8 cellular contexts compared by ENCODE assay signal in the genomic region with DNA sequence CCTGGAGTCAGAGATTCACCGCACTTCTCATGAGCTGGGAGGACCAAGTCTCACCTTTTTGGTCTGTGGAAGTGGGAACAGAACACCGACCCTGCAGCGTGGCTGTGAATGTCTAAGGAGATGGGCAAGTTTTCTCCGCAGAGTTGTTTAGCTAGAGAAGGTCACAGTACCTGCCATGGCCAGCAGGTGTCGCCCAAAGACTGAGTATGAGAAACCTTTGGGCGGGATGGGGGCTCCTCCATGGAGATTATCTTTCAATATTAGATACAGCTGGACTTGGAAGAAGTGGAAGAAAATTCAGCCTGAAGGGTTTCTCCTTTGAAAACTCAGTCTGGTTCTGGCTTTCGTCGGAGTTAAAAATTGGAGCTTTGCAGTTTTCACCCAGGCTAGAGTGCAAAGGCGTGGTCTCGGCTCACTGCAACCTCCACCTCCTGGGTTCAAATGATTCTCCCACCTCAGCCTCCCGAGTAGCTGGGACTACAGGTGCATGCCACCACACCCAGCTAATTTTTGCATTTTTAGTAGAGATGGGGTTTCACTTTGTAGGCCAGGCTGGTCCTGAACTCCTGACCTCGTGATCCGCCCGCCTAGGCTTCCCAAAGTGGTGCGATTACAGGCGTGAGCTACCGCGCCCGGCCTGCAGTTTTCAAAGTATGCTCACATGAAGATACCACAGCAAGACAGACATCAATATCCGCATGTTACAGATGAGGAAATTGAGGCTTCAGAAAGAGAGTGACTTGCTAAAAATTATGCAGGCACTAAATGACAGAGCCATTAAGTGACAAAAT. TPM values are rescaled to one million over a fixed set of nuclear protein-coding genes. Genes with fewer than 3 reads are reported as not detected.
DNase-seq lines count a peak whose midpoint lies in the region; ATAC-seq and TF ChIP-seq lines count a peak whose summit lies in the region.

No MANE protein-coding gene starts in this region.

- peak; percentile 86 for TF ChIP-seq RAD21 in IMR-90 (IDR thresholded peaks at IDR 0.05; ENCODE audit: low read length)
- TF ChIP-seq RAD21 in SK-N-SH (IDR thresholded peaks at IDR 0.05; ENCODE audit: low read length): peak; percentile 84

- no peak overlapping the region for H3K4me3 Mint-ChIP-seq in activated naive CD4-positive, alpha-beta T cell treated with anti-CD3 and anti-CD28 coated beads, Interleukin-2, amount 10 ng/mL, durations not matched to agents 7 days and 5 days

- no TSS peak for BruUV-seq in IMR-90 (replicated peaks; lab: Mats Ljungman, UMichigan)

- peak; percentile 32 for DNase-seq in DMS53 treated with DMSO at 0.1 percent for 48 hours (lab: John Stamatoyannopoulos, UW; ENCODE audit: unreplicated experiment)
- DNase-seq in IMR-90: peak; percentile 51
- DNase-seq in SK-N-SH: peak; percentile 79
- peak; percentile 83 for DNase-seq in activated naive CD4-positive, alpha-beta T cell treated with anti-CD3 and anti-CD28 coated beads, Interleukin-2, amount 10 ng/mL, durations not matched to agents 7 days and 5 days
- peak; percentile 22 for DNase-seq in glomerular endothelial cell (ENCODE audit: extremely low read depth, low read depth, low spot score)
- DNase-seq in trophoblast cell: peak; percentile 49 to 82
- DNase-seq in aorta: peak; percentile 83 to 92

- H3K4ac ChIP-seq in IMR-90 (ENCODE audit: low read depth, low read length) (no peak overlapping the region), trophoblast cell (ENCODE audit: low read depth, low read length) (no peak overlapping the region)

- no peak overlapping the region for H4K91ac ChIP-seq in IMR-90 (ENCODE audit: insufficient read depth, low read depth, low read length)
- H4K91ac ChIP-seq in trophoblast cell (ENCODE audit: low read depth, low read length): no peak overlapping the region

- in situ Hi-C loops in IMR-90 (cut with MboI; ENCODE audit: low sequenced_read_pairs): loop anchor here (10.0 kb wide), 1 partner anchor 363 kb away; no protein-coding TSS in a partner anchor

- CTCF ChIA-PET in IMR-90 (lab: Yijun Ruan, JAX) (interaction anchor here (0.6 to 3.2 kb wide), 14 partner anchors 9 to 382 kb away, joined by 3 to 23 read pairs (median 4); no protein-coding TSS in a partner anchor), SK-N-SH (lab: Yijun Ruan, JAX) (interaction anchor here (0.6 to 15.4 kb wide), 85 partner anchors 9 to 521 kb away, joined by 3 to 449 read pairs (median 4); a partner anchor contains a TSS)
- CTCF ChIA-PET in activated naive CD4-positive, alpha-beta T cell treated with anti-CD3 and anti-CD28 coated beads, Interleukin-2, amount 10 ng/mL, durations not matched to agents 7 days and 5 days (lab: Charles Lee): interaction anchor here (0.6 to 7.5 kb wide), 42 partner anchors 9 to 697 kb away, joined by 3 to 270 read pairs (median 4); a partner anchor contains a TSS

- H3K9me1 ChIP-seq in IMR-90 (ENCODE audit: insufficient read depth, low read length): no peaks in the 10 kb centered on the region

- TF ChIP-seq CTCF in IMR-90 (conservative IDR thresholded peaks at IDR 0.05; ENCODE audit: low read depth, low read length) (peak; percentile 87), SK-N-SH (IDR thresholded peaks at IDR 0.05) (peak; percentile 92)

- POLR2A ChIA-PET in IMR-90 (lab: Charles Lee; ENCODE audit: unreplicated experiment) (no interaction called here), SK-N-SH (lab: Yijun Ruan, JAX) (no interaction called here)

- no peaks in the 10 kb centered on the region for H3K36me3 Mint-ChIP-seq in activated naive CD4-positive, alpha-beta T cell treated with anti-CD3 and anti-CD28 coated beads, Interleukin-2, amount 10 ng/mL, durations not matched to agents 7 days and 5 days

- H3K4me1 Mint-ChIP-seq in activated naive CD4-positive, alpha-beta T cell treated with anti-CD3 and anti-CD28 coated beads, Interleukin-2, amount 10 ng/mL, durations not matched to agents 7 days and 5 days: peaks cover 9% of the 10 kb centered on the region

- no peak for TF ChIP-seq EP300 in SK-N-SH (IDR thresholded peaks at IDR 0.05; ENCODE audit: borderline replicate concordance in 1 of 2, low read depth in 1 of 2, low read length in 1 of 2)

- H3K23ac ChIP-seq in IMR-90 (ENCODE audit: low read depth, low read length) (no peak overlapping the region), trophoblast cell (ENCODE audit: low read length) (no peak overlapping the region)

- H3K79me1 ChIP-seq in IMR-90 (ENCODE audit: low read depth in 1 of 2, low read length in 2 of 2) (no peaks in the 10 kb centered on the region), trophoblast cell (ENCODE audit: low read length) (no peaks in the 10 kb centered on the region)

- dilution Hi-C loops in IMR-90 (cut with HindIII; ENCODE audit: low sequenced_read_pairs, unreplicated experiment): no loop called here

- peak; percentile 91 for ATAC-seq in IMR-90 (ENCODE audit: low read depth)
- ATAC-seq in aorta (ENCODE audit: low FRiP score): peak; percentile 81
- no peak for ATAC-seq in HG02973 (IDR thresholded peaks at IDR 0.05; ENCODE audit: unreplicated experiment)

- intact Hi-C loops in IMR-90 (cut with micrococcal nuclease): loop anchor here (1.0 kb wide), 4 partner anchors 10 to 246 kb away; no protein-coding TSS in a partner anchor
- intact Hi-C loops in aorta (cut with DNase I): no loop called here

- 22% methylated on average over 4 of the region's 20 CpGs; no CpG with 5 or more reads in 1 of the 2 experiments for WGBS in IMR-90 (ENCODE audit: extremely low coverage in 2 of 2, insufficient read length in 1 of 2), 2 experiments
- 57% methylated on average over 20 of the region's 20 CpGs for WGBS in SK-N-SH (ENCODE audit: low lambda C conversion rate)
- no CpG with 5 or more reads among the region's 20 CpGs for WGBS in trophoblast cell (ENCODE audit: extremely low coverage, insufficient coverage, insufficient read length)
- 54% methylated on average over 20 of the region's 20 CpGs for WGBS in aorta, 2 donors

- H2BK20ac ChIP-seq in IMR-90 (ENCODE audit: low read depth, low read length): no peak overlapping the region

- H3K27me3 ChIP-seq in IMR-90 (ENCODE audit: control insufficient read depth, insufficient read depth, low read length) (peaks cover 26% of the 10 kb centered on the region), SK-N-SH (ENCODE audit: insufficient read depth) (peaks cover 12% of the 10 kb centered on the region; the same call in 1 of the 2 replicates), trophoblast cell (ENCODE audit: insufficient read depth, low read length) (no peaks in the 10 kb centered on the region), aorta (ENCODE audit: control insufficient read depth in 1 of 2, insufficient read depth in 2 of 2, low read length in 1 of 2) (no peaks in the 10 kb centered on the region)

- H3K27me3 Mint-ChIP-seq in activated naive CD4-positive, alpha-beta T cell treated with anti-CD3 and anti-CD28 coated beads, Interleukin-2, amount 10 ng/mL, durations not matched to agents 7 days and 5 days: peaks cover 53% of the 10 kb centered on the region

- H2AK5ac ChIP-seq in IMR-90 (ENCODE audit: low read depth, low read length) (no peak overlapping the region), trophoblast cell (ENCODE audit: low read length) (no peak overlapping the region)

- H4K5ac ChIP-seq in IMR-90 (ENCODE audit: low read depth, low read length): no peak overlapping the region

- H3K4me1 ChIP-seq in IMR-90 (ENCODE audit: control insufficient read depth, insufficient read depth, low read length) (no peaks in the 10 kb centered on the region), SK-N-SH (ENCODE audit: control insufficient read depth in 1 of 2, insufficient read depth in 2 of 2, low read depth in 1 of 2, low read length in 1 of 2) (peaks cover 0 to 5% of the 10 kb centered on the region in 2 experiments; a peak in 1 of 4 replicates), trophoblast cell (ENCODE audit: control insufficient read depth in 1 of 2, insufficient read depth in 2 of 2, low read length in 2 of 2) (no peaks in the 10 kb centered on the region), aorta (ENCODE audit: control insufficient read depth in 1 of 2, insufficient read depth in 2 of 2, low read length in 2 of 2) (no peaks in the 10 kb centered on the region)

- no peak overlapping the region for H3K27ac ChIP-seq in IMR-90 (ENCODE audit: insufficient read depth, low read length)
- H3K27ac ChIP-seq in SK-N-SH (ENCODE audit: low read depth in 2 of 2, low read length in 1 of 2): no peak overlapping the region
- H3K27ac ChIP-seq in trophoblast cell (ENCODE audit: low read depth, low read length): no peak overlapping the region
- no peak overlapping the region for H3K27ac ChIP-seq in aorta (ENCODE audit: low read depth in 1 of 2, low read length in 2 of 2)

- H2BK5ac ChIP-seq in IMR-90 (ENCODE audit: low read depth, low read length, poor library complexity, severe bottlenecking) (no peak overlapping the region), trophoblast cell (ENCODE audit: low read depth, low read length, poor library complexity) (no peak overlapping the region)

- H3K4me3 ChIP-seq in IMR-90 (ENCODE audit: insufficient read depth, low read depth, low read length) (no peak overlapping the region), SK-N-SH (ENCODE audit: low read depth in 2 of 2, low read length in 1 of 2) (no peak overlapping the region; a peak in 1 of 4 replicates), trophoblast cell (ENCODE audit: low read depth, low read length) (no peak overlapping the region), aorta (ENCODE audit: low read length in 2 of 2) (no peak overlapping the region)

- no peak overlapping the region for H3K27ac Mint-ChIP-seq in activated naive CD4-positive, alpha-beta T cell treated with anti-CD3 and anti-CD28 coated beads, Interleukin-2, amount 10 ng/mL, durations not matched to agents 7 days and 5 days

- no peak overlapping the region for H3K56ac ChIP-seq in IMR-90 (ENCODE audit: extremely low read depth, insufficient read depth, low read length)

- H3K4me2 ChIP-seq in IMR-90 (ENCODE audit: low read depth, low read length) (no peak overlapping the region), SK-N-SH (no peak overlapping the region), trophoblast cell (ENCODE audit: low read length) (no peak overlapping the region)

- no peak overlapping the region for H4K8ac ChIP-seq in IMR-90 (ENCODE audit: low read depth in 2 of 2, low read length in 2 of 2)
- H4K8ac ChIP-seq in trophoblast cell (ENCODE audit: low read depth, low read length): no peak overlapping the region

- H3F3A ChIP-seq in SK-N-SH (replicated peaks; ENCODE audit: insufficient read depth): no peaks in the 10 kb centered on the region

- H4K12ac ChIP-seq in trophoblast cell (ENCODE audit: low read depth, low read length): no peak overlapping the region

- H3K9me3 ChIP-seq in IMR-90 (ENCODE audit: control insufficient read depth, insufficient read depth, low read length): no peaks in the 10 kb centered on the region
- no peaks in the 10 kb centered on the region for H3K9me3 ChIP-seq in SK-N-SH
- H3K9me3 ChIP-seq in trophoblast cell (ENCODE audit: insufficient read depth, low read depth, low read length): no peaks in the 10 kb centered on the region
- H3K9me3 ChIP-seq in aorta (ENCODE audit: control insufficient read depth, low read length): no peaks in the 10 kb centered on the region

- H2AK9ac ChIP-seq in IMR-90 (replicated peaks; ENCODE audit: low read depth, low read length, poor library complexity): no peak overlapping the region

- no peaks in the 10 kb centered on the region for H3K9me2 ChIP-seq in SK-N-SH

- no peaks in the 10 kb centered on the region for H4K20me1 ChIP-seq in IMR-90 (ENCODE audit: insufficient read depth, low read length)
- H4K20me1 ChIP-seq in SK-N-SH (ENCODE audit: insufficient read depth): no peaks in the 10 kb centered on the region

- TF ChIP-seq POLR2A in IMR-90 (IDR thresholded peaks at IDR 0.05; ENCODE audit: low read depth, low read length): no peak

- H3K18ac ChIP-seq in IMR-90 (ENCODE audit: low read depth, low read length) (no peak overlapping the region), trophoblast cell (ENCODE audit: low read length) (no peak overlapping the region)

- H3K79me2 ChIP-seq in SK-N-SH (ENCODE audit: insufficient read depth) (no peaks in the 10 kb centered on the region), trophoblast cell (ENCODE audit: control insufficient read depth, insufficient read depth, low read length, poor library complexity) (no peaks in the 10 kb centered on the region)

- H3K36me3 ChIP-seq in IMR-90 (ENCODE audit: control insufficient read depth, insufficient read depth, low read length) (no peaks in the 10 kb centered on the region), SK-N-SH (replicated peaks in 1 of 2; ENCODE audit: control insufficient read depth in 1 of 2, insufficient read depth in 2 of 2, low read length in 1 of 2) (no peaks in the 10 kb centered on the region), trophoblast cell (ENCODE audit: control insufficient read depth in 1 of 2, insufficient read depth in 2 of 2, low read length in 2 of 2) (no peaks in the 10 kb centered on the region), aorta (ENCODE audit: control insufficient read depth in 1 of 2, insufficient read depth in 2 of 2, low read length in 1 of 2) (no peaks in the 10 kb centered on the region)

- H2BK12ac ChIP-seq in trophoblast cell (ENCODE audit: low read length): no peak overlapping the region

- H3K14ac ChIP-seq in IMR-90 (replicated peaks; ENCODE audit: low read depth, low read length) (no peak overlapping the region), trophoblast cell (ENCODE audit: low read length) (no peak overlapping the region)

- H2BK120ac ChIP-seq in IMR-90 (ENCODE audit: low read depth, low read length) (no peak overlapping the region), trophoblast cell (ENCODE audit: insufficient read depth, low read length, poor library complexity) (no peak overlapping the region)

- no peaks in the 10 kb centered on the region for H3K9me3 Mint-ChIP-seq in activated naive CD4-positive, alpha-beta T cell treated with anti-CD3 and anti-CD28 coated beads, Interleukin-2, amount 10 ng/mL, durations not matched to agents 7 days and 5 days

- H2BK15ac ChIP-seq in IMR-90 (ENCODE audit: low read depth, low read length): no peak overlapping the region

- no peak overlapping the region for H3K9ac ChIP-seq in IMR-90 (ENCODE audit: low read depth, low read length)
- H3K9ac ChIP-seq in SK-N-SH: no peak overlapping the region
- no peak overlapping the region for H3K9ac ChIP-seq in trophoblast cell (ENCODE audit: low read length)

- H2AFZ ChIP-seq in IMR-90 (replicated peaks; ENCODE audit: low read length, poor library complexity) (no peak overlapping the region), SK-N-SH (ENCODE audit: low read depth) (no peak overlapping the region), trophoblast cell (ENCODE audit: insufficient read depth, low read length, poor library complexity) (no peak overlapping the region)

RNA-seq across cellular contexts. Expression of a gene that starts 10.7 kb away (rescaled TPM):
- not detected in 2 replicates for total RNA-seq in IMR-90 (2012; rRNA removed)
- not detected in 2 replicates for polyA plus RNA-seq in IMR-90 (2012; rRNA removed)
- not detected in 2 replicates for polyA plus RNA-seq in IMR-90 (2012; cell fraction: cytosol; rRNA removed)
- not detected in 2 replicates for polyA plus RNA-seq in IMR-90 (2012; cell fraction: nucleus; rRNA removed; ENCODE audit: low replicate concordance)
- polyA plus RNA-seq in SK-N-SH (2012; rRNA removed): not detected in 2 replicates
- under 0.01 TPM in 1 of 2 replicates, not detected in the other for polyA plus RNA-seq in SK-N-SH (2012; cell fraction: cytosol; rRNA removed)
- polyA plus RNA-seq in SK-N-SH (2012; cell fraction: nucleus; rRNA removed): not detected in 2 replicates
- 0.05 TPM in 1 of 2 replicates, not detected in the other for total RNA-seq in glomerular endothelial cell
- polyA plus RNA-seq in trophoblast cell (2013): 0.01 TPM in 1 of 2 replicates, not detected in the other
- total RNA-seq in aorta: 1 to 10 TPM in 1 of 2 donors, under 1 TPM in 1; 0.58 to 2.2 TPM
- polyA plus RNA-seq in aorta: under 1 TPM in 1 of 2 donors, not detected in 1; 0.13 TPM

RNA-seq across cellular contexts. Expression of a gene that starts 16.9 kb away (rescaled TPM):
- total RNA-seq in IMR-90 (2012; rRNA removed): not detected in 2 replicates
- 0.09 TPM in 1 of 2 replicates, not detected in the other for polyA plus RNA-seq in IMR-90 (2012; rRNA removed)
- polyA plus RNA-seq in IMR-90 (2012; cell fraction: cytosol; rRNA removed): not detected in 2 replicates
- 0.04 and 0.07 TPM in 2 replicates for polyA plus RNA-seq in IMR-90 (2012; cell fraction: nucleus; rRNA removed; ENCODE audit: low replicate concordance)
- polyA plus RNA-seq in SK-N-SH (2012; rRNA removed): not detected in 2 replicates
- polyA plus RNA-seq in SK-N-SH (2012; cell fraction: cytosol; rRNA removed): 0.03 TPM in 1 of 2 replicates, not detected in the other
- polyA plus RNA-seq in SK-N-SH (2012; cell fraction: nucleus; rRNA removed): not detected in 2 replicates
- 3.4 and 89.7 TPM in 2 replicates for total RNA-seq in glomerular endothelial cell
- not detected in 2 replicates for polyA plus RNA-seq in trophoblast cell (2013)
- total RNA-seq in aorta: 1 to 10 TPM; 1.1 to 4.7 TPM
- polyA plus RNA-seq in aorta: 1 to 10 TPM in 1 of 2 donors, not detected in 1; 1.5 TPM

Comparison
In these comparisons a context has a peak if more than half of its experiments do, and no peak if none do; other contexts are left out.
1. DNase-seq: peak in every context shown above with its lines; median percentile 88 in aorta; 83 in activated naive CD4-positive, alpha-beta T cell treated with anti-CD3 and anti-CD28 coated beads, Interleukin-2, amount 10 ng/mL, durations not matched to agents 7 days and 5 days; 79 in SK-N-SH; 66 in trophoblast cell; 51 in IMR-90; 32 in DMS53 treated with DMSO at 0.1 percent for 48 hours; 22 in glomerular endothelial cell.